In genomic region chr17:74972973-74973328, GRCh38 we compare ENCODE assay signal across 10 cellular contexts. TPM values are rescaled to one million over a fixed set of nuclear protein-coding genes. Genes with fewer than 3 reads are reported as not detected.
A peak's percentile ranks its signal among the peaks of the same experiment; 100 is the strongest.
DNase-seq lines count a peak whose midpoint lies in the region; ATAC-seq, FAIRE-seq and TF ChIP-seq lines count a peak whose summit lies in the region.
"Had no signal": no experiment of that assay in that cellular context is flagged by ENCODE, and none has a peak within 500 bp of the region (broad histone marks: within the 10 kb centered on the region; RNA-seq: fewer than 3 reads in every experiment).

No MANE protein-coding gene starts in this region.

- no peaks in the 10 kb centered on the region for H3K9me3 Mint-ChIP-seq in naive thymus-derived CD4-positive, alpha-beta T cell

- H3K4me3 ChIP-seq in heart left ventricle (peak overlapping the region; percentile 69 to 95 (median 76)), bronchial epithelial cell (ENCODE audit: low read depth, low read length) (peak overlapping the region; percentile 58), vagina (peak overlapping the region; percentile 47 to 74)
- H3K4me3 ChIP-seq in naive thymus-derived CD4-positive, alpha-beta T cell (ENCODE audit: low read length), result peak overlapping the region; percentile 58

- no peak for TF ChIP-seq POLR2A in heart left ventricle (IDR thresholded peaks at IDR 0.05)
- no peak for TF ChIP-seq POLR2A in vagina (IDR thresholded peaks at IDR 0.05)

- peaks cover 5 to 18% (median 7%) of the 10 kb centered on the region in 7 donors for H3K4me1 Mint-ChIP-seq in naive thymus-derived CD4-positive, alpha-beta T cell

- peak in 1 of 5 donors; percentile 21 for DNase-seq in heart left ventricle
- no peak for DNase-seq in Right ventricle myocardium inferior (ENCODE audit: missing footprints)
- DNase-seq in bronchial epithelial cell (ENCODE audit: low read depth), result no peak
- DNase-seq in naive thymus-derived CD4-positive, alpha-beta T cell, result no peak
- DNase-seq in vagina (ENCODE audit: extremely low spot score in 2 of 2), result no peak
- DNase-seq in NCI-H2029 treated with DMSO at 0.1 percent for 48 hours (lab: John Stamatoyannopoulos, UW), result no peak

- H3K27ac Mint-ChIP-seq in naive thymus-derived CD4-positive, alpha-beta T cell, result peak overlapping the region in 8 of 9 donors; percentile 56 to 86 (median 80)

- no peaks in the 10 kb centered on the region for H3K36me3 Mint-ChIP-seq in naive thymus-derived CD4-positive, alpha-beta T cell

- no peak for FAIRE-seq in bronchial epithelial cell (lab: Jason Lieb, UNC)
- FAIRE-seq: colon had no signal

- H3K36me3 ChIP-seq in heart left ventricle (no peaks in the 10 kb centered on the region), bronchial epithelial cell (ENCODE audit: control insufficient read depth, insufficient read depth, low read length) (no peaks in the 10 kb centered on the region), vagina (no peaks in the 10 kb centered on the region)
- no peaks in the 10 kb centered on the region for H3K36me3 ChIP-seq in naive thymus-derived CD4-positive, alpha-beta T cell (ENCODE audit: control insufficient read depth in 2 of 3, insufficient read depth in 3 of 3, low read length in 3 of 3)

- POLR2A ChIA-PET in naive thymus-derived CD4-positive, alpha-beta T cell (lab: Charles Lee), result interaction anchor here (0.6 to 2.0 kb wide), 10 partner anchors 10 to 139 kb away, joined by 3 to 15 read pairs (median 4); partner anchors contain the start of genes CDR2L and SLC16A5

- H3K4me1 ChIP-seq in heart left ventricle, result peaks cover 0 to 26% (median 12%) of the 10 kb centered on the region in 12 donors
- peaks cover 4 to 9% of the 10 kb centered on the region in 2 donors for H3K4me1 ChIP-seq in naive thymus-derived CD4-positive, alpha-beta T cell (ENCODE audit: control insufficient read depth in 2 of 2, insufficient read depth in 2 of 2, low read length in 2 of 2)
- H3K4me1 ChIP-seq in vagina, result peaks cover 29% of the 10 kb centered on the region

- H3K27me3 Mint-ChIP-seq in naive thymus-derived CD4-positive, alpha-beta T cell, result peaks cover 0 to 58% (median 7%) of the 10 kb centered on the region in 5 donors

- ATAC-seq in heart left ventricle (no peak), Right ventricle myocardium inferior (no peak), GM18498 (IDR thresholded peaks at IDR 0.05; ENCODE audit: unreplicated experiment) (no peak), GM21786 (IDR thresholded peaks at IDR 0.05; ENCODE audit: unreplicated experiment) (no peak)
- no peak for ATAC-seq in naive thymus-derived CD4-positive, alpha-beta T cell

- intact Hi-C loops in heart left ventricle (cut with DNase I) (loop anchor here in 1 of 10 donors (10.0 kb wide), 1 partner anchor 62 kb away; no protein-coding TSS in a partner anchor), Right ventricle myocardium inferior (cut with DNase I) (no loop called here), vagina (cut with DNase I) (no loop called here)
- intact Hi-C loops in naive thymus-derived CD4-positive, alpha-beta T cell (cut with micrococcal nuclease), result loop anchor here (1.0 to 5.0 kb wide), 6 partner anchors 9 to 434 kb away; partner anchors contain the start of genes CDR2L (in 2 of the 2) and GRB2 (in 1 of the 2)

- H3K27me3 ChIP-seq in heart left ventricle, result peaks cover 0 to 25% (median 0%) of the 10 kb centered on the region in 9 donors
- peaks cover 5% of the 10 kb centered on the region for H3K27me3 ChIP-seq in bronchial epithelial cell (ENCODE audit: control insufficient read depth, insufficient read depth, low read length)
- H3K27me3 ChIP-seq in naive thymus-derived CD4-positive, alpha-beta T cell (ENCODE audit: control insufficient read depth in 2 of 2, insufficient read depth in 2 of 2, low read length in 2 of 2), result no peaks in the 10 kb centered on the region
- no peaks in the 10 kb centered on the region for H3K27me3 ChIP-seq in vagina

- H3K4me3 Mint-ChIP-seq in naive thymus-derived CD4-positive, alpha-beta T cell, result peak overlapping the region; percentile 80 to 98 (median 87)

- H3K9me3 ChIP-seq in heart left ventricle, result no peaks in the 10 kb centered on the region
- H3K9me3 ChIP-seq in naive thymus-derived CD4-positive, alpha-beta T cell (ENCODE audit: control insufficient read depth in 2 of 3, low read length in 3 of 3), result no peaks in the 10 kb centered on the region
- H3K9me3 ChIP-seq in vagina, result no peaks in the 10 kb centered on the region

- peak overlapping the region in 2 of 12 donors; percentile 68 to 81 for H3K27ac ChIP-seq in heart left ventricle
- H3K27ac ChIP-seq in naive thymus-derived CD4-positive, alpha-beta T cell (ENCODE audit: low read depth, low read length), result peak overlapping the region; percentile 51
- H3K27ac ChIP-seq in vagina, result no peak overlapping the region

- TF ChIP-seq CTCF in heart left ventricle (IDR thresholded peaks at IDR 0.05) (no peak), bronchial epithelial cell (IDR thresholded peaks at IDR 0.05; ENCODE audit: insufficient read depth, low read length, severe bottlenecking) (no peak), vagina (IDR thresholded peaks at IDR 0.05) (no peak)

- CTCF ChIA-PET in naive thymus-derived CD4-positive, alpha-beta T cell (lab: Charles Lee), result interaction anchor here (0.6 to 2.8 kb wide), 3 partner anchors 40 to 292 kb away, joined by 4 to 13 read pairs (median 7); partner anchors contain the start of gene MRPL58

- WGBS in heart left ventricle, 4 donors, result 12 to 21% (median 16%) methylated on average over 17 of the region's 17 CpGs

RNA-seq across cellular contexts. Expression of gene HID1, which starts 0.4 kb away (rescaled TPM):
- 10 to 100 TPM in 4 of 9 donors, 1 to 10 TPM in 5; 5.7 to 15.7 (median 9.8) TPM for total RNA-seq in heart left ventricle
- 10 to 100 TPM in 1 of 2 donors, 1 to 10 TPM in 1; 6.7 to 10.7 TPM for polyA plus RNA-seq in heart left ventricle
- total RNA-seq in Right ventricle myocardium inferior, result 8.5 TPM
- 5.5 and 6.4 TPM in 2 replicates for total RNA-seq in bronchial epithelial cell
- total RNA-seq in naive thymus-derived CD4-positive, alpha-beta T cell, result 10 to 100 TPM in 4 of 5 experiments, under 1 TPM in 1; 0.60 to 25.2 (median 14.8) TPM
- 1 to 10 TPM; 4.8 to 7.0 TPM for polyA plus RNA-seq in naive thymus-derived CD4-positive, alpha-beta T cell
- total RNA-seq in vagina, result 13.0 TPM

RNA-seq across cellular contexts. Expression of gene CDR2L, which starts 14.5 kb away (rescaled TPM):
- 10 to 100 TPM; 13.0 to 56.4 (median 18.1) TPM for total RNA-seq in heart left ventricle
- polyA plus RNA-seq in heart left ventricle, result 10 to 100 TPM; 13.6 to 19.1 TPM
- total RNA-seq in Right ventricle myocardium inferior, result 22.1 TPM
- total RNA-seq in bronchial epithelial cell, result 4.7 and 6.1 TPM in 2 replicates
- under 1 TPM in 3 of 5 experiments, not detected in 2; 0.08 to 0.17 (median 0.16) TPM for total RNA-seq in naive thymus-derived CD4-positive, alpha-beta T cell
- not detected for polyA plus RNA-seq in naive thymus-derived CD4-positive, alpha-beta T cell
- 13.5 TPM for total RNA-seq in vagina

RNA-seq across cellular contexts. Expression of gene OTOP3, which starts 37.3 kb away (rescaled TPM):
- total RNA-seq in heart left ventricle, result not detected
- polyA plus RNA-seq in heart left ventricle, result not detected
- total RNA-seq in Right ventricle myocardium inferior, result not detected
- under 0.01 and 0.26 TPM in 2 replicates for total RNA-seq in bronchial epithelial cell
- total RNA-seq in naive thymus-derived CD4-positive, alpha-beta T cell, result not detected
- not detected for polyA plus RNA-seq in naive thymus-derived CD4-positive, alpha-beta T cell
- 0.74 TPM for total RNA-seq in vagina
- total RNA-seq: RPMI7951 had no signal

RNA-seq across cellular contexts. Expression of gene MRPL58, which starts 39.5 kb away (rescaled TPM):
- total RNA-seq in heart left ventricle (10 to 100 TPM; 41.0 to 89.4 (median 55.8) TPM), Right ventricle myocardium inferior (51.4 TPM), bronchial epithelial cell (23.8 and 41.6 TPM in 2 replicates), vagina (33.6 TPM)
- polyA plus RNA-seq in heart left ventricle, result 10 to 100 TPM; 82.0 to 93.8 TPM
- total RNA-seq in naive thymus-derived CD4-positive, alpha-beta T cell, result 10 to 100 TPM; 11.7 to 46.1 (median 23.0) TPM
- polyA plus RNA-seq in naive thymus-derived CD4-positive, alpha-beta T cell, result 10 to 100 TPM; 55.3 to 71.4 TPM

RNA-seq across cellular contexts. Expression of gene OTOP2, which starts 48.9 kb away (rescaled TPM):
- total RNA-seq in heart left ventricle (not detected), Right ventricle myocardium inferior (not detected), bronchial epithelial cell (under 0.01 TPM in 1 of 2 replicates, not detected in the other), vagina (not detected)
- polyA plus RNA-seq in heart left ventricle, result not detected
- total RNA-seq in naive thymus-derived CD4-positive, alpha-beta T cell, result not detected
- polyA plus RNA-seq in naive thymus-derived CD4-positive, alpha-beta T cell, result not detected
- total RNA-seq: RPMI7951 had no signal

Comparison
In these comparisons a context has a peak if more than half of its experiments do, and no peak if none do; other contexts are left out.
1. intact Hi-C loops: an anchor here in naive thymus-derived CD4-positive, alpha-beta T cell (1.0 to 5.0 kb wide); none called in Right ventricle myocardium inferior and vagina.